Comparison of ENCODE assay signal across 9 cellular contexts in genomic region chr14:87869619-87870583, GRCh38.
DNase-seq lines count a peak whose midpoint lies in the region; ATAC-seq and TF ChIP-seq lines count a peak whose summit lies in the region.
"Had no signal": no experiment of that assay in that cellular context is flagged by ENCODE, and none has a peak within 500 bp of the region (broad histone marks: within the 10 kb centered on the region; RNA-seq: fewer than 3 reads in every experiment).

No MANE protein-coding gene starts in this region.

- TF ChIP-seq POLR2A in breast epithelium (IDR thresholded peaks at IDR 0.05) (no peak), testis (IDR thresholded peaks at IDR 0.05) (no peak)

- H3K4me3 Mint-ChIP-seq in activated naive CD8-positive, alpha-beta T cell treated with anti-CD3 and anti-CD28 coated beads, Interleukin-2, amount 50 U/mL, for 24 hours = no peak overlapping the region
- H3K4me3 Mint-ChIP-seq in activated naive CD8-positive, alpha-beta T cell treated with anti-CD3 and anti-CD28 coated beads for 36 hours = no peak overlapping the region
- H3K4me3 Mint-ChIP-seq: CD4-positive, CD25-positive, alpha-beta regulatory T cell had no signal

- 77 to 80% methylated on average over 4 of the region's 4 CpGs for WGBS in testis, 2 donors

- intact Hi-C loops in breast epithelium (cut with DNase I; ENCODE audit: low total_unique reads) (no loop called here), testis (cut with DNase I; ENCODE audit: low total_unique reads) (no loop called here)

- DNase-seq in activated naive CD8-positive, alpha-beta T cell treated with anti-CD3 and anti-CD28 coated beads, Interleukin-2, amount 50 U/mL, for 24 hours = no peak
- no peak for DNase-seq in activated naive CD8-positive, alpha-beta T cell treated with anti-CD3 and anti-CD28 coated beads for 36 hours
- DNase-seq in breast epithelium (ENCODE audit: low spot score in 2 of 2) = no peak
- DNase-seq in testis = no peak
- DNase-seq in HuH-7 (ENCODE audit: low spot score) = no peak
- DNase-seq: CD4-positive, CD25-positive, alpha-beta regulatory T cell had no signal

- peaks cover 8% of the 10 kb centered on the region for H3K9me3 Mint-ChIP-seq in activated naive CD8-positive, alpha-beta T cell treated with anti-CD3 and anti-CD28 coated beads, Interleukin-2, amount 50 U/mL, for 24 hours
- H3K9me3 Mint-ChIP-seq in activated naive CD8-positive, alpha-beta T cell treated with anti-CD3 and anti-CD28 coated beads for 36 hours = peaks cover 7% of the 10 kb centered on the region

- H3K36me3 Mint-ChIP-seq in activated naive CD8-positive, alpha-beta T cell treated with anti-CD3 and anti-CD28 coated beads, Interleukin-2, amount 50 U/mL, for 24 hours (ENCODE audit: low read depth) = no peaks in the 10 kb centered on the region
- no peaks in the 10 kb centered on the region for H3K36me3 Mint-ChIP-seq in activated naive CD8-positive, alpha-beta T cell treated with anti-CD3 and anti-CD28 coated beads for 36 hours
- H3K36me3 Mint-ChIP-seq: CD4-positive, CD25-positive, alpha-beta regulatory T cell had no signal

- peaks cover 13% of the 10 kb centered on the region for H3K4me1 Mint-ChIP-seq in activated naive CD8-positive, alpha-beta T cell treated with anti-CD3 and anti-CD28 coated beads, Interleukin-2, amount 50 U/mL, for 24 hours
- H3K4me1 Mint-ChIP-seq in activated naive CD8-positive, alpha-beta T cell treated with anti-CD3 and anti-CD28 coated beads for 36 hours = peaks cover 12% of the 10 kb centered on the region
- H3K4me1 Mint-ChIP-seq: CD4-positive, CD25-positive, alpha-beta regulatory T cell had no signal

- no peaks in the 10 kb centered on the region for H3K9me3 ChIP-seq in breast epithelium
- H3K9me3 ChIP-seq in testis = no peaks in the 10 kb centered on the region

- ATAC-seq in activated naive CD8-positive, alpha-beta T cell treated with anti-CD3 and anti-CD28 coated beads, Interleukin-2, amount 50 U/mL, for 24 hours = peak; percentile 81
- ATAC-seq in HG03354 (IDR thresholded peaks at IDR 0.05; ENCODE audit: poor library complexity, severe bottlenecking, unreplicated experiment) (peak; percentile 76), GM21737 (IDR thresholded peaks at IDR 0.05; ENCODE audit: unreplicated experiment) (no peak)

- H3K4me1 ChIP-seq in breast epithelium (no peaks in the 10 kb centered on the region), testis (no peaks in the 10 kb centered on the region)

- TF ChIP-seq CTCF in breast epithelium (IDR thresholded peaks at IDR 0.05) (no peak), testis (IDR thresholded peaks at IDR 0.05) (no peak)

- H3K27ac ChIP-seq in breast epithelium = peak overlapping the region; percentile 18 to 75
- H3K27ac ChIP-seq in temporal lobe (ENCODE audit: low read depth, low read length) = peak overlapping the region; percentile 92
- H3K27ac ChIP-seq in testis = no peak overlapping the region

- no peak overlapping the region for H3K27ac Mint-ChIP-seq in activated naive CD8-positive, alpha-beta T cell treated with anti-CD3 and anti-CD28 coated beads, Interleukin-2, amount 50 U/mL, for 24 hours
- H3K27ac Mint-ChIP-seq in activated naive CD8-positive, alpha-beta T cell treated with anti-CD3 and anti-CD28 coated beads for 36 hours = no peak overlapping the region

- H3K27me3 ChIP-seq in breast epithelium (no peaks in the 10 kb centered on the region), testis (no peaks in the 10 kb centered on the region)

- peaks cover 19% of the 10 kb centered on the region for H3K27me3 Mint-ChIP-seq in activated naive CD8-positive, alpha-beta T cell treated with anti-CD3 and anti-CD28 coated beads, Interleukin-2, amount 50 U/mL, for 24 hours
- H3K27me3 Mint-ChIP-seq in activated naive CD8-positive, alpha-beta T cell treated with anti-CD3 and anti-CD28 coated beads for 36 hours = peaks cover 4% of the 10 kb centered on the region

- H3K36me3 ChIP-seq in breast epithelium = no peaks in the 10 kb centered on the region
- no peaks in the 10 kb centered on the region for H3K36me3 ChIP-seq in testis (ENCODE audit: low read depth, missing control alignments)

- no peak overlapping the region for H3K4me3 ChIP-seq in breast epithelium
- H3K4me3 ChIP-seq in testis = no peak overlapping the region

Comparison
In these comparisons a context has a peak if more than half of its experiments do, and no peak if none do; other contexts are left out.
1. H3K27ac ChIP-seq: peak in breast epithelium (2 of 2) and temporal lobe (single experiment); none in testis (0 of 2).